Comparison of ENCODE assay signal across 9 cellular contexts in the genomic region with DNA sequence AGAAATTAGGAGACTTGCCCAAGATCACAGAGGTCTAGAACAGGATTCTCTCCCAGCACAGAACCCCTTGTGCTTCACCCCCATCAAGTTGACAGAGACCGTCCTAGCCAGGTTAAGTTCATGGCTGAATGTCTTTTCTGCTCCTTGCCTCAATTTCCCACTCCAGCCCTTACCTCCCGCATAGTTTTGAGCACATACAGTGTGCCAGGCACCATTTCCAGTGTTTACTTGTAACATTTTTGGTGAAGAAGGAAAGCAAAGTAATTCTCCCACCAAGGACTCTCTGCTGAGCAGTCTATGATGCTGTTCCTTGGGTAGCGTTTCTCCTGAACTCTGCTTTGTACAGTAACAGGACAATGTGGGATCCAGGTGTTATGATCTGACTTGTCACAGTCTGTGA. TPM values are rescaled to one million over a fixed set of nuclear protein-coding genes. Genes with fewer than 3 reads are reported as not detected.
A peak's percentile ranks its signal among the peaks of the same experiment; 100 is the strongest.
DNase-seq lines count a peak whose midpoint lies in the region; ATAC-seq lines count a peak whose summit lies in the region.
"Had no signal": no experiment of that assay in that cellular context is flagged by ENCODE, and none has a peak within 500 bp of the region (broad histone marks: within the 10 kb centered on the region; RNA-seq: fewer than 3 reads in every experiment).

No MANE protein-coding gene starts in this region.

- 92% methylated on average over 3 of the region's 3 CpGs for WGBS in HUES64

- H3K9me3 ChIP-seq in HUES64 (ENCODE audit: insufficient read depth, low read depth, low read length), result no peaks in the 10 kb centered on the region

- H3K27ac Mint-ChIP-seq in activated naive CD8-positive, alpha-beta T cell treated with anti-CD3 and anti-CD28 coated beads for 36 hours, result no peak overlapping the region
- peak overlapping the region; percentile 4 to 98 (median 94) for H3K27ac Mint-ChIP-seq in immature natural killer cell
- peak overlapping the region; percentile 84 for H3K27ac Mint-ChIP-seq in stimulated activated naive B cell treated with anti-CD40 and anti-IgM and Interleukin-4, amounts not matched to agents 10 μg/mL and 1 μg/mL and 100 μg/mL, for 72 hours

- DNase-seq in activated naive CD8-positive, alpha-beta T cell treated with anti-CD3 and anti-CD28 coated beads for 36 hours, result no peak
- DNase-seq in immature natural killer cell, result no peak
- no peak for DNase-seq in stimulated activated naive B cell treated with anti-CD40 and anti-IgM and Interleukin-4, amounts not matched to agents 10 μg/mL and 1 μg/mL and 100 μg/mL, for 72 hours
- DNase-seq in AG08395 (ENCODE audit: low spot score), result no peak

- no peak overlapping the region for H3K9ac ChIP-seq in HUES64 (ENCODE audit: low read depth, low read length)

- no peaks in the 10 kb centered on the region for H3K27me3 ChIP-seq in HUES64 (ENCODE audit: insufficient read depth, low read length)

- no peak overlapping the region for H3K27ac ChIP-seq in HUES64 (ENCODE audit: low read depth, low read length)

- H3K27me3 Mint-ChIP-seq in activated naive CD8-positive, alpha-beta T cell treated with anti-CD3 and anti-CD28 coated beads for 36 hours, result no peaks in the 10 kb centered on the region
- H3K27me3 Mint-ChIP-seq in immature natural killer cell (ENCODE audit: low read depth in 3 of 3), result peaks cover 0 to 5% (median 1%) of the 10 kb centered on the region in 3 donors
- H3K27me3 Mint-ChIP-seq in stimulated activated naive B cell treated with anti-CD40 and anti-IgM and Interleukin-4, amounts not matched to agents 10 μg/mL and 1 μg/mL and 100 μg/mL, for 72 hours, result no peaks in the 10 kb centered on the region

- ATAC-seq in stimulated activated naive B cell treated with anti-CD40 and anti-IgM and Interleukin-4, amounts not matched to agents 10 μg/mL and 1 μg/mL and 100 μg/mL, for 72 hours (replicated peaks), result no peak
- ATAC-seq in HG03196 (IDR thresholded peaks at IDR 0.05; ENCODE audit: unreplicated experiment) (no peak), HG02884 (IDR thresholded peaks at IDR 0.05; ENCODE audit: unreplicated experiment) (no peak), HG03025 (IDR thresholded peaks at IDR 0.05; ENCODE audit: low FRiP score, unreplicated experiment) (no peak)

- peak overlapping the region; percentile 90 for H3K4me3 Mint-ChIP-seq in activated naive CD8-positive, alpha-beta T cell treated with anti-CD3 and anti-CD28 coated beads for 36 hours
- peak overlapping the region; percentile 96 to 99 (median 97) for H3K4me3 Mint-ChIP-seq in immature natural killer cell
- peak overlapping the region; percentile 97 to 98 for H3K4me3 Mint-ChIP-seq in stimulated activated naive B cell treated with anti-CD40 and anti-IgM and Interleukin-4, amounts not matched to agents 10 μg/mL and 1 μg/mL and 100 μg/mL, for 72 hours

- peaks cover 20% of the 10 kb centered on the region; the same call in 1 of the 2 replicates for H3K36me3 ChIP-seq in HUES64 (ENCODE audit: insufficient read depth, low read length)

- peaks cover 8% of the 10 kb centered on the region for H3K36me3 Mint-ChIP-seq in activated naive CD8-positive, alpha-beta T cell treated with anti-CD3 and anti-CD28 coated beads for 36 hours
- peaks cover 14 to 22% (median 18%) of the 10 kb centered on the region in 3 donors for H3K36me3 Mint-ChIP-seq in immature natural killer cell
- H3K36me3 Mint-ChIP-seq in stimulated activated naive B cell treated with anti-CD40 and anti-IgM and Interleukin-4, amounts not matched to agents 10 μg/mL and 1 μg/mL and 100 μg/mL, for 72 hours, result peaks cover 34 to 42% of the 10 kb centered on the region in 2 donors

- peaks cover 25% of the 10 kb centered on the region for H3K4me1 Mint-ChIP-seq in activated naive CD8-positive, alpha-beta T cell treated with anti-CD3 and anti-CD28 coated beads for 36 hours
- H3K4me1 Mint-ChIP-seq in immature natural killer cell, result peaks cover 40 to 44% of the 10 kb centered on the region in 2 donors
- peaks cover 25 to 39% of the 10 kb centered on the region in 2 donors for H3K4me1 Mint-ChIP-seq in stimulated activated naive B cell treated with anti-CD40 and anti-IgM and Interleukin-4, amounts not matched to agents 10 μg/mL and 1 μg/mL and 100 μg/mL, for 72 hours

- peak overlapping the region; percentile 94 for H3K4me3 ChIP-seq in HUES64 (ENCODE audit: low read length)

- H3K4me1 ChIP-seq in HUES64 (ENCODE audit: insufficient read depth, low read length), result peaks cover 6% of the 10 kb centered on the region; the same call in 1 of the 2 replicates

- no peaks in the 10 kb centered on the region for H3K9me3 Mint-ChIP-seq in activated naive CD8-positive, alpha-beta T cell treated with anti-CD3 and anti-CD28 coated beads for 36 hours
- no peaks in the 10 kb centered on the region for H3K9me3 Mint-ChIP-seq in immature natural killer cell
- no peaks in the 10 kb centered on the region for H3K9me3 Mint-ChIP-seq in stimulated activated naive B cell treated with anti-CD40 and anti-IgM and Interleukin-4, amounts not matched to agents 10 μg/mL and 1 μg/mL and 100 μg/mL, for 72 hours

RNA-seq across cellular contexts. Expression of a gene that starts 1.2 kb away (rescaled TPM):
- 12.9 TPM for polyA plus RNA-seq in HUES64 (2013, experiment 1 of 2)
- 12.2 TPM for polyA plus RNA-seq in HUES64 (2013, experiment 2 of 2)
- 1 to 10 TPM; 8.2 to 8.7 TPM for total RNA-seq in activated naive CD8-positive, alpha-beta T cell treated with anti-CD3 and anti-CD28 coated beads for 36 hours
- polyA plus RNA-seq in immature natural killer cell, result 10 to 100 TPM; 16.2 to 37.5 (median 30.8) TPM

RNA-seq across cellular contexts. Expression of a gene that starts 10.3 kb away (rescaled TPM):
- 144 TPM for polyA plus RNA-seq in HUES64 (2013, experiment 1 of 2)
- 172 TPM for polyA plus RNA-seq in HUES64 (2013, experiment 2 of 2)
- total RNA-seq in activated naive CD8-positive, alpha-beta T cell treated with anti-CD3 and anti-CD28 coated beads for 36 hours, result 100 to 1,000 TPM; 197 to 208 TPM
- polyA plus RNA-seq in immature natural killer cell, result 100 to 1,000 TPM; 602 to 622 (median 602) TPM

RNA-seq across cellular contexts. Expression of a gene that starts 44.8 kb away (rescaled TPM):
- not detected for polyA plus RNA-seq in HUES64 (2013, experiment 1 of 2)
- not detected for polyA plus RNA-seq in HUES64 (2013, experiment 2 of 2)
- total RNA-seq in activated naive CD8-positive, alpha-beta T cell treated with anti-CD3 and anti-CD28 coated beads for 36 hours, result not detected
- polyA plus RNA-seq in immature natural killer cell, result not detected
- total RNA-seq: left lobe of liver had no signal
